In the genomic region with DNA sequence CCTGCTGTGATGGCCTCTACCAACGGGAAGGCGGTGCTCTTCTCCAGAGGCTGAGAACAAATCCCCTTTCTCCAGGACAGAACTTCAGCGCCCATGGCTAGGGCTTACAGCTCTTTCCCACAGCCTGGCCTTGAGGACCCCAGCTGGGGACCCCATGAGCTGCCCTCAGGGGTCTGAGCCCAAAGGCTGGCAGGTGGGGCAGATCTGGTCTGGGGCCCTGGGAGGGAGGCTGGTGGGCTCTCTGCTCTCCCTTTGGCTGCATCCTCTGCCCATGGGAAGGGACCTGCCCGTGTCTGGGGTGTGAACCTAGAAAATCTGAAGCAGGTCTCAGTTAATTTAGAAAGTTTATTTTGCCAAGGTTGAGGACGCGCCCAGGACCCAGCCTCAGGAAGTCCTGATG, we compare ENCODE assay signal across 20 cellular contexts.
DNase-seq lines count a peak whose midpoint lies in the region; ATAC-seq and TF ChIP-seq lines count a peak whose summit lies in the region.
"Had no signal": no experiment of that assay in that cellular context is flagged by ENCODE, and none has a peak within 500 bp of the region (broad histone marks: within the 10 kb centered on the region; RNA-seq: fewer than 3 reads in every experiment).

No MANE protein-coding gene starts in this region.

- no peaks in the 10 kb centered on the region for H3K79me1 ChIP-seq in neuronal stem cell (ENCODE audit: low read depth, low read length)

- no CpG with 5 or more reads among the region's 6 CpGs for WGBS in neuronal stem cell (ENCODE audit: extremely low coverage in 2 of 2, insufficient read length in 2 of 2, insufficient replicate concordance in 1 of 2), 2 donors
- WGBS in aorta, 2 donors = 76 to 79% methylated on average over 6 of the region's 6 CpGs

- H3K9me3 ChIP-seq in neuronal stem cell (replicated peaks in 1 of 2; ENCODE audit: control insufficient read depth in 2 of 2, insufficient read depth in 1 of 2, low read depth in 1 of 2, low read length in 2 of 2) = no peaks in the 10 kb centered on the region
- no peaks in the 10 kb centered on the region for H3K9me3 ChIP-seq in aorta (ENCODE audit: control insufficient read depth, low read length)
- H3K9me3 ChIP-seq: BE2C had no signal

- no peak overlapping the region for H3K4me2 ChIP-seq in neuronal stem cell (ENCODE audit: insufficient read depth, low read length, poor library complexity, severe bottlenecking)

- peak; percentile 49 for DNase-seq in chondrocyte (ENCODE audit: low spot score)
- no peak for DNase-seq in neuronal stem cell (ENCODE audit: low spot score)
- peak; percentile 16 to 36 for DNase-seq in aorta
- no peak for DNase-seq in HT-29 (ENCODE audit: low spot score)
- DNase-seq: ACHN; BE2C; C1 segment of cervical spinal cord; CD4-positive, CD25-positive, alpha-beta regulatory T cell; COR-L47; DMS 273 treated with DMSO at 0.1 percent for 48 hours; DMS53; DND-41; EL; H9 had no signal

- no peak overlapping the region for H4K91ac ChIP-seq in neuronal stem cell (ENCODE audit: low read depth, low read length, poor library complexity)

- no peak overlapping the region for H3K23ac ChIP-seq in neuronal stem cell (ENCODE audit: low read depth, low read length, poor library complexity)

- H3K4me1 ChIP-seq in neuronal stem cell (ENCODE audit: control insufficient read depth in 2 of 2, insufficient read depth in 1 of 2, low read depth in 1 of 2, low read length in 2 of 2) (peaks cover 2 to 3% of the 10 kb centered on the region in 2 donors), aorta (ENCODE audit: control insufficient read depth in 1 of 2, insufficient read depth in 2 of 2, low read length in 2 of 2) (no peaks in the 10 kb centered on the region)
- H3K4me1 ChIP-seq: BE2C had no signal

- H3K4me1 Mint-ChIP-seq in brain = peaks cover 14% of the 10 kb centered on the region
- H3K4me1 Mint-ChIP-seq in chondrocyte (ENCODE audit: low read depth) = no peaks in the 10 kb centered on the region
- H3K4me1 Mint-ChIP-seq: CD4-positive, CD25-positive, alpha-beta regulatory T cell; CD8-positive, alpha-beta memory T cell; IgD-negative memory B cell had no signal

- no peak overlapping the region for H2BK120ac ChIP-seq in neuronal stem cell (ENCODE audit: low read depth, low read length)

- H2BK12ac ChIP-seq in neuronal stem cell (ENCODE audit: low read length) = no peak overlapping the region

- H3K4me3 ChIP-seq in neuronal stem cell (ENCODE audit: low read length in 2 of 2) (no peak overlapping the region), aorta (ENCODE audit: low read length in 2 of 2) (no peak overlapping the region)
- H3K4me3 ChIP-seq: GM12878 had no signal

- no peak overlapping the region for H3K4me3 Mint-ChIP-seq in brain
- H3K4me3 Mint-ChIP-seq in chondrocyte (ENCODE audit: unreplicated experiment) = no peak overlapping the region
- H3K4me3 Mint-ChIP-seq: CD4-positive, CD25-positive, alpha-beta regulatory T cell; CD8-positive, alpha-beta memory T cell; H9 had no signal

- H3K27me3 ChIP-seq in neuronal stem cell (ENCODE audit: control insufficient read depth in 3 of 3, insufficient read depth in 3 of 3, low read depth in 1 of 3, low read length in 3 of 3) (peaks cover 0 to 5% (median 0%) of the 10 kb centered on the region in 3 experiments), aorta (ENCODE audit: control insufficient read depth in 1 of 2, insufficient read depth in 2 of 2, low read length in 1 of 2) (no peaks in the 10 kb centered on the region)
- H3K27me3 ChIP-seq: BE2C had no signal

- intact Hi-C loops in aorta (cut with DNase I) = no loop called here

- peak overlapping the region in 3 of 5 experiments; percentile 30 to 55 (median 37) for H3K27ac Mint-ChIP-seq in brain
- H3K27ac Mint-ChIP-seq in chondrocyte (ENCODE audit: unreplicated experiment) = no peak overlapping the region
- H3K27ac Mint-ChIP-seq: CD4-positive, CD25-positive, alpha-beta regulatory T cell; CD8-positive, alpha-beta memory T cell; H9; IgD-negative memory B cell had no signal

- H3K9me3 Mint-ChIP-seq in brain (peaks cover 0 to under 1% (median 0%) of the 10 kb centered on the region in 5 experiments), chondrocyte (ENCODE audit: low read depth) (no peaks in the 10 kb centered on the region)
- H3K9me3 Mint-ChIP-seq: CD4-positive, CD25-positive, alpha-beta regulatory T cell; H9; IgD-negative memory B cell had no signal

- ATAC-seq in aorta (ENCODE audit: low FRiP score) = no peak
- ATAC-seq in HG03135 (IDR thresholded peaks at IDR 0.05; ENCODE audit: unreplicated experiment) = no peak
- ATAC-seq: GM12878 had no signal

- H2BK5ac ChIP-seq in neuronal stem cell (ENCODE audit: low read length) = peak overlapping the region; percentile 57

- TF ChIP-seq CTCF in brain (conservative IDR thresholded peaks at IDR 0.05) = no peak
- TF ChIP-seq CTCF in chondrocyte (IDR thresholded peaks at IDR 0.05) = no peak

- H3K18ac ChIP-seq in neuronal stem cell (ENCODE audit: low read length) = peak overlapping the region; percentile 57

- no peak overlapping the region for H3K9ac ChIP-seq in neuronal stem cell (ENCODE audit: low read depth, low read length, poor library complexity)

- H3K14ac ChIP-seq in neuronal stem cell (ENCODE audit: low read length) = peak overlapping the region; percentile 44

- no peaks in the 10 kb centered on the region for H3K36me3 ChIP-seq in neuronal stem cell (replicated peaks in 1 of 2; ENCODE audit: control insufficient read depth in 2 of 2, insufficient read depth in 2 of 2, low read length in 2 of 2)
- no peaks in the 10 kb centered on the region for H3K36me3 ChIP-seq in aorta (ENCODE audit: control insufficient read depth in 1 of 2, insufficient read depth in 2 of 2, low read length in 1 of 2)
- H3K36me3 ChIP-seq: BE2C had no signal

- no peak overlapping the region for H2BK15ac ChIP-seq in neuronal stem cell (ENCODE audit: low read length)

- no peak overlapping the region for H2AFZ ChIP-seq in neuronal stem cell (ENCODE audit: low read length)

- no peak overlapping the region for H3K4ac ChIP-seq in neuronal stem cell (ENCODE audit: low read length)

- H4K8ac ChIP-seq in neuronal stem cell (ENCODE audit: low read depth, low read length) = no peak overlapping the region

- H3K36me3 Mint-ChIP-seq in brain = no peaks in the 10 kb centered on the region
- no peaks in the 10 kb centered on the region for H3K36me3 Mint-ChIP-seq in chondrocyte (ENCODE audit: low read depth)
- H3K36me3 Mint-ChIP-seq: CD4-positive, CD25-positive, alpha-beta regulatory T cell; CD8-positive, alpha-beta memory T cell; IgD-negative memory B cell had no signal

- peak overlapping the region; percentile 54 for H2AK5ac ChIP-seq in neuronal stem cell (ENCODE audit: low read depth, low read length)

- H3K27me3 Mint-ChIP-seq in brain (peaks cover 3% of the 10 kb centered on the region), chondrocyte (ENCODE audit: low read depth) (peaks cover 19% of the 10 kb centered on the region)
- H3K27me3 Mint-ChIP-seq: CD4-positive, CD25-positive, alpha-beta regulatory T cell; IgD-negative memory B cell had no signal

- H3K27ac ChIP-seq in neuronal stem cell (replicated peaks; ENCODE audit: low read length) (no peak overlapping the region), aorta (ENCODE audit: low read depth in 1 of 2, low read length in 2 of 2) (no peak overlapping the region)
- H3K27ac ChIP-seq: HL-60 had no signal

Comparison
In these comparisons a context has a peak if more than half of its experiments do, and no peak if none do; other contexts are left out.
1. DNase-seq: peak in chondrocyte (single experiment) and aorta (2 of 2); none in neuronal stem cell (single experiment) and HT-29 (single experiment).